Comparison of ENCODE assay signal across 1 cellular context in genomic region chr10:71429929-71430328, GRCh38.
TF ChIP-seq lines count a peak whose summit lies in the region.

No MANE protein-coding gene starts in this region.

TF ChIP-seq in H1, 55 proteins besides CTCF, POLR2A, EP300 and RAD21:
- TF ChIP-seq TBP (IDR thresholded peaks at IDR 0.05; ENCODE audit: low read depth, low read length), result no peak
- TF ChIP-seq SAP30 (IDR thresholded peaks at IDR 0.05; ENCODE audit: insufficient read depth, insufficient replicate concordance, low read length), result no peak
- no peak for TF ChIP-seq TAF7 (optimal IDR thresholded peaks at IDR 0.05; ENCODE audit: borderline replicate concordance, low read depth, low read length)
